ENCODE assay signal across 8 cellular contexts in genomic region chr5:142713151-142713706, GRCh38. TPM values are rescaled to one million over a fixed set of nuclear protein-coding genes. Genes with fewer than 3 reads are reported as not detected.
DNase-seq lines count a peak whose midpoint lies in the region; ATAC-seq and TF ChIP-seq lines count a peak whose summit lies in the region.

No MANE protein-coding gene starts in this region.

- peaks cover 3% of the 10 kb centered on the region for H3K9me3 Mint-ChIP-seq in chondrocyte (ENCODE audit: low read depth)

- H3K4me3 Mint-ChIP-seq in chondrocyte (ENCODE audit: unreplicated experiment), result peak overlapping the region; percentile 73

- ATAC-seq in GM18873 (IDR thresholded peaks at IDR 0.05; ENCODE audit: low FRiP score, unreplicated experiment) (peak; percentile 89), HG03139 (IDR thresholded peaks at IDR 0.05; ENCODE audit: unreplicated experiment) (peak; percentile 96)

- H3K4me1 Mint-ChIP-seq in chondrocyte (ENCODE audit: low read depth), result peaks cover 25% of the 10 kb centered on the region

- no peaks in the 10 kb centered on the region for H3K27me3 Mint-ChIP-seq in chondrocyte (ENCODE audit: low read depth)

- no peaks in the 10 kb centered on the region for H3K36me3 Mint-ChIP-seq in chondrocyte (ENCODE audit: low read depth)

- peak overlapping the region; percentile 92 for H3K27ac Mint-ChIP-seq in chondrocyte (ENCODE audit: unreplicated experiment)

- peak; percentile 83 for DNase-seq in AG08396 (ENCODE audit: low spot score)
- peak; percentile 70 for DNase-seq in NCI-H226
- peak; percentile 77 for DNase-seq in activated CD4-positive, alpha-beta T cell treated with anti-CD3 and anti-CD28 coated beads for 1 hour
- no peak for DNase-seq in chondrocyte (ENCODE audit: low spot score)
- DNase-seq in kidney tubule cell (ENCODE audit: low spot score), result peak; percentile 89
- peak; percentile 67 to 77 for DNase-seq in stimulated activated CD4-positive, alpha-beta T cell treated with anti-CD3 and anti-CD28 coated beads, Interleukin-1b, Interleukin-23, amount 100 ng/mL, for 1 hour (ENCODE audit: low read depth in 2 of 2)

- TF ChIP-seq CTCF in chondrocyte (IDR thresholded peaks at IDR 0.05), result peak; percentile 99

RNA-seq across cellular contexts. Expression of gene FGF1, which starts 27.3 kb away (rescaled TPM):
- total RNA-seq in chondrocyte, result 2.9 to 7.9 TPM (median 6.9 TPM) in 3 replicates

RNA-seq across cellular contexts. Expression of gene ARHGAP26, which starts 56.9 kb away (rescaled TPM):
- 6.0 to 16.7 TPM (median 16.4 TPM) in 3 replicates for total RNA-seq in chondrocyte
